Comparison of ENCODE assay signal across 12 cellular contexts in genomic region chr7:32761451-32762320, GRCh38.
DNase-seq lines count a peak whose midpoint lies in the region; ATAC-seq and TF ChIP-seq lines count a peak whose summit lies in the region.
"Had no signal": no experiment of that assay in that cellular context is flagged by ENCODE, and none has a peak within 500 bp of the region (broad histone marks: within the 10 kb centered on the region; RNA-seq: fewer than 3 reads in every experiment).

No MANE protein-coding gene starts in this region.

- H3K27me3 ChIP-seq in foreskin keratinocyte = peaks cover 39% of the 10 kb centered on the region
- H3K27me3 ChIP-seq in neural progenitor cell = peaks cover 56% of the 10 kb centered on the region

- no peaks in the 10 kb centered on the region for H3K9me3 Mint-ChIP-seq in activated T-cell treated with anti-CD3 and anti-CD28 coated beads, Interleukin-2, amount 50 U/mL, for 4 hours
- peaks cover 2% of the 10 kb centered on the region for H3K9me3 Mint-ChIP-seq in neural progenitor cell

- DNase-seq in ELF-1 (ENCODE audit: low read depth, low spot score) = peak; percentile 54
- no peak for DNase-seq in activated T-cell treated with anti-CD3 and anti-CD28 coated beads, Interleukin-2, amount 50 U/mL, for 4 hours
- DNase-seq in foreskin keratinocyte = no peak
- peak; percentile 26 for DNase-seq in neural progenitor cell (ENCODE audit: low spot score)
- DNase-seq in HCEC 1CT = no peak
- DNase-seq in effector CD4-positive, alpha-beta T cell = no peak
- DNase-seq in DMS153 (lab: John Stamatoyannopoulos, UW) = no peak
- DNase-seq in AML-193 (lab: John Stamatoyannopoulos, UW) = no peak
- DNase-seq: NCI-H345, substantia nigra had no signal

- peak; percentile 18 to 28 for ATAC-seq in activated T-cell treated with anti-CD3 and anti-CD28 coated beads, Interleukin-2, amount 50 U/mL, for 4 hours
- ATAC-seq in foreskin keratinocyte = peak; percentile 50

- H3K9me3 ChIP-seq in neural progenitor cell (ENCODE audit: low read depth) = no peaks in the 10 kb centered on the region
- H3K9me3 ChIP-seq: neutrophil had no signal

- H4K20me1 ChIP-seq in neural progenitor cell (ENCODE audit: low read depth) = peaks cover 31% of the 10 kb centered on the region

- no peak overlapping the region for H2AFZ ChIP-seq in neural progenitor cell (replicated peaks)

- H3K4me2 ChIP-seq in neural progenitor cell = peak overlapping the region; percentile 69

- no peak overlapping the region for H3K27ac Mint-ChIP-seq in neural progenitor cell

- H3K4me1 ChIP-seq in foreskin keratinocyte (no peaks in the 10 kb centered on the region), neural progenitor cell (peaks cover 12% of the 10 kb centered on the region)

- peaks cover 9% of the 10 kb centered on the region for H3K4me1 Mint-ChIP-seq in activated T-cell treated with anti-CD3 and anti-CD28 coated beads, Interleukin-2, amount 50 U/mL, for 4 hours (ENCODE audit: low read depth)
- peaks cover 5% of the 10 kb centered on the region for H3K4me1 Mint-ChIP-seq in neural progenitor cell

- TF ChIP-seq CTCF in foreskin keratinocyte (conservative IDR thresholded peaks at IDR 0.05) (no peak), neural progenitor cell (IDR thresholded peaks at IDR 0.05) (no peak)

- H3K36me3 ChIP-seq in neural progenitor cell = no peaks in the 10 kb centered on the region
- H3K36me3 ChIP-seq: neutrophil had no signal

- H3K79me2 ChIP-seq in neural progenitor cell (ENCODE audit: low read depth) = no peaks in the 10 kb centered on the region

- no peak overlapping the region for H3K4me3 Mint-ChIP-seq in activated T-cell treated with anti-CD3 and anti-CD28 coated beads, Interleukin-2, amount 50 U/mL, for 4 hours
- H3K4me3 Mint-ChIP-seq in neural progenitor cell = peak overlapping the region; percentile 66

- peaks cover 4% of the 10 kb centered on the region for H3F3A ChIP-seq in neural progenitor cell (ENCODE audit: low read depth)

- no peak overlapping the region for H3K9ac ChIP-seq in neural progenitor cell

- no peaks in the 10 kb centered on the region for H3K36me3 Mint-ChIP-seq in activated T-cell treated with anti-CD3 and anti-CD28 coated beads, Interleukin-2, amount 50 U/mL, for 4 hours (ENCODE audit: insufficient read depth)
- peaks cover 2% of the 10 kb centered on the region for H3K36me3 Mint-ChIP-seq in neural progenitor cell

- no peak overlapping the region for H3K27ac ChIP-seq in foreskin keratinocyte
- H3K27ac ChIP-seq in neural progenitor cell = no peak overlapping the region
- H3K27ac ChIP-seq: C4-2B, neutrophil had no signal

- peaks cover 52% of the 10 kb centered on the region for H3K27me3 Mint-ChIP-seq in activated T-cell treated with anti-CD3 and anti-CD28 coated beads, Interleukin-2, amount 50 U/mL, for 4 hours (ENCODE audit: low read depth)
- H3K27me3 Mint-ChIP-seq in neural progenitor cell (ENCODE audit: insufficient read depth, low read depth) = peaks cover 13% of the 10 kb centered on the region

- peak overlapping the region; percentile 33 for H3K4me3 ChIP-seq in neural progenitor cell

Comparison
In these comparisons a context has a peak if more than half of its experiments do, and no peak if none do; other contexts are left out.
1. DNase-seq: peak in ELF-1 (single experiment) and neural progenitor cell (single experiment); none in activated T-cell treated with anti-CD3 and anti-CD28 coated beads, Interleukin-2, amount 50 U/mL, for 4 hours (single experiment), foreskin keratinocyte (0 of 2), HCEC 1CT (single experiment), effector CD4-positive, alpha-beta T cell (single experiment), DMS153 (single experiment) and AML-193 (0 of 2).